ENCODE assay signal across 1 cellular context in genomic region chrX:133440081-133440796, GRCh38.
TF ChIP-seq lines count a peak whose summit lies in the region.

No MANE protein-coding gene starts in this region.

TF ChIP-seq in H1, 55 proteins besides CTCF, POLR2A, EP300 and RAD21:
- peak; percentile 35 for TF ChIP-seq ASH2L (IDR thresholded peaks at IDR 0.05; ENCODE audit: low read length)
- no peak for TF ChIP-seq PHF8 (conservative IDR thresholded peaks at IDR 0.05; ENCODE audit: low read depth, low read length)
- TF ChIP-seq SP2 (IDR thresholded peaks at IDR 0.05; ENCODE audit: low read length), result no peak
- no peak for TF ChIP-seq SIN3A (conservative IDR thresholded peaks at IDR 0.05 in 1 of 2, IDR thresholded peaks at IDR 0.05 in 1 of 2; ENCODE audit: low read depth in 1 of 2, low read length in 2 of 2)
- TF ChIP-seq KDM5A (IDR thresholded peaks at IDR 0.05; ENCODE audit: low read length), result no peak
- no peak for TF ChIP-seq KDM4A (IDR thresholded peaks at IDR 0.05; ENCODE audit: low read depth, low read length, severe bottlenecking)
- TF ChIP-seq POLR2AphosphoS5 (IDR thresholded peaks at IDR 0.05; ENCODE audit: low read depth, low read length), result peak; percentile 51; the same call in 1 of the 2 replicates
- TF ChIP-seq TCF12 (IDR thresholded peaks at IDR 0.05; ENCODE audit: low read depth, low read length), result peak; percentile 98
- no peak for TF ChIP-seq RFX5 (IDR thresholded peaks at IDR 0.05; ENCODE audit: borderline replicate concordance, low read depth, low read length)
- no peak for TF ChIP-seq SAP30 (IDR thresholded peaks at IDR 0.05; ENCODE audit: insufficient read depth, insufficient replicate concordance, low read length)
- no peak for TF ChIP-seq BCL11A (IDR thresholded peaks at IDR 0.05; ENCODE audit: low read depth in 2 of 2, low read length in 2 of 2)
- TF ChIP-seq RNF2 (IDR thresholded peaks at IDR 0.05; ENCODE audit: borderline replicate concordance, low read depth, low read length, missing control alignments, poor library complexity, severe bottlenecking), result no peak
- TF ChIP-seq NANOG (IDR thresholded peaks at IDR 0.05; ENCODE audit: insufficient read depth, low read depth, low read length, poor library complexity, severe bottlenecking), result peak; percentile 55
- TF ChIP-seq SIRT6 (IDR thresholded peaks at IDR 0.05; ENCODE audit: low read length), result no peak
- TF ChIP-seq CHD7 (IDR thresholded peaks at IDR 0.05; ENCODE audit: insufficient replicate concordance, low read length), result peak; percentile 45
- TF ChIP-seq MAX (IDR thresholded peaks at IDR 0.05), result peak; percentile 7; the same call in 1 of the 2 replicates
- TF ChIP-seq KDM1A (IDR thresholded peaks at IDR 0.05; ENCODE audit: borderline replicate concordance, low read length), result no peak
- 0 out of 2 replicates have a peak, but pooled peaks have one; percentile 33 for TF ChIP-seq TEAD4 (IDR thresholded peaks at IDR 0.05; ENCODE audit: low read depth, low read length)
- peak; percentile 47; the same call in 1 of the 2 replicates for TF ChIP-seq ATF2 (IDR thresholded peaks at IDR 0.05; ENCODE audit: low read length)
- no peak for TF ChIP-seq JUND (IDR thresholded peaks at IDR 0.05; ENCODE audit: low read length)
- no peak for TF ChIP-seq SUZ12 (IDR thresholded peaks at IDR 0.05; ENCODE audit: low read length)
- TF ChIP-seq USF2 (IDR thresholded peaks at IDR 0.05; ENCODE audit: low read length), result no peak
- TF ChIP-seq BRCA1 (IDR thresholded peaks at IDR 0.05; ENCODE audit: low read depth, low read length), result no peak
- TF ChIP-seq TBP (IDR thresholded peaks at IDR 0.05; ENCODE audit: low read depth, low read length), result no peak
- TF ChIP-seq GTF2F1 (IDR thresholded peaks at IDR 0.05; ENCODE audit: borderline replicate concordance, low read depth, low read length), result no peak
- no peak for TF ChIP-seq YY1 (IDR thresholded peaks at IDR 0.05; ENCODE audit: low read depth, low read length)
- TF ChIP-seq HDAC2 (IDR thresholded peaks at IDR 0.05; ENCODE audit: borderline replicate concordance in 1 of 2, low read depth in 2 of 2, low read length in 2 of 2), result peak in 1 of 2 experiments; percentile 91; a peak in 1 of 4 replicates
- TF ChIP-seq CEBPB (IDR thresholded peaks at IDR 0.05; ENCODE audit: low read depth, low read length), result no peak
- TF ChIP-seq RXRA (IDR thresholded peaks at IDR 0.05; ENCODE audit: insufficient read depth, low read depth, low read length), result no peak
- no peak for TF ChIP-seq BACH1 (IDR thresholded peaks at IDR 0.05; ENCODE audit: low read length)
- no peak for TF ChIP-seq GABPA (IDR thresholded peaks at IDR 0.05; ENCODE audit: borderline replicate concordance, insufficient read depth, low read length)
- no peak for TF ChIP-seq CREB1 (IDR thresholded peaks at IDR 0.05)
